Comparison of ENCODE assay signal across 1 cellular context in the genomic region with DNA sequence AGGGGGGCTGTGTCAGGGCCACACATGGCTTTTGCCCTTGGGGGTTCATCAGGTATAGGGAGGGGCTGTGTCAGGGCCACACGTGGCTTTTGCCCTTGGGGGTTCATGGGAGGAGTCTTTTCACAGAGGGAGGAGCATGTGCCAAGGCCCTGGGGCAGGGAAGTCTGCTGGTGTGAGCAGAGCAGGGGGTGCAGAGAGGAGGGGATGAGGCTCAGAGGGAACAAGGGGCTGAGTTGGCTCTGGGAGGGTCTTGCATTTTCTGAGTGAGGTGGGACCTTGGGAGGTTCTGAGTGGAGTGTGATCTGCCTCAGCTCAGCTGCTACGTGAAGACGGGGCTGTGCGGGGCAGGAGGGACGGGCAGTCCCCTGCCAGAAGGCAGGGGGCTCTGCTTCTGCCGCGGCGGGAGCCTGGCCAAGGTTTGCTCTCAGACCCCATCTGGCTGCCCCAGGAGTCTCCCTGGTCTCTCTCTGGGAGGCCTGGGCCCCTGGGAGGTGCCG.
A peak's percentile ranks its signal among the peaks of the same experiment; 100 is the strongest.
TF ChIP-seq lines count a peak whose summit lies in the region.

No MANE protein-coding gene starts in this region.

TF ChIP-seq in HepG2, 621 proteins besides CTCF, POLR2A, EP300 and RAD21 (continued from another document and continues in another):
- TF ChIP-seq, protein P1, sequence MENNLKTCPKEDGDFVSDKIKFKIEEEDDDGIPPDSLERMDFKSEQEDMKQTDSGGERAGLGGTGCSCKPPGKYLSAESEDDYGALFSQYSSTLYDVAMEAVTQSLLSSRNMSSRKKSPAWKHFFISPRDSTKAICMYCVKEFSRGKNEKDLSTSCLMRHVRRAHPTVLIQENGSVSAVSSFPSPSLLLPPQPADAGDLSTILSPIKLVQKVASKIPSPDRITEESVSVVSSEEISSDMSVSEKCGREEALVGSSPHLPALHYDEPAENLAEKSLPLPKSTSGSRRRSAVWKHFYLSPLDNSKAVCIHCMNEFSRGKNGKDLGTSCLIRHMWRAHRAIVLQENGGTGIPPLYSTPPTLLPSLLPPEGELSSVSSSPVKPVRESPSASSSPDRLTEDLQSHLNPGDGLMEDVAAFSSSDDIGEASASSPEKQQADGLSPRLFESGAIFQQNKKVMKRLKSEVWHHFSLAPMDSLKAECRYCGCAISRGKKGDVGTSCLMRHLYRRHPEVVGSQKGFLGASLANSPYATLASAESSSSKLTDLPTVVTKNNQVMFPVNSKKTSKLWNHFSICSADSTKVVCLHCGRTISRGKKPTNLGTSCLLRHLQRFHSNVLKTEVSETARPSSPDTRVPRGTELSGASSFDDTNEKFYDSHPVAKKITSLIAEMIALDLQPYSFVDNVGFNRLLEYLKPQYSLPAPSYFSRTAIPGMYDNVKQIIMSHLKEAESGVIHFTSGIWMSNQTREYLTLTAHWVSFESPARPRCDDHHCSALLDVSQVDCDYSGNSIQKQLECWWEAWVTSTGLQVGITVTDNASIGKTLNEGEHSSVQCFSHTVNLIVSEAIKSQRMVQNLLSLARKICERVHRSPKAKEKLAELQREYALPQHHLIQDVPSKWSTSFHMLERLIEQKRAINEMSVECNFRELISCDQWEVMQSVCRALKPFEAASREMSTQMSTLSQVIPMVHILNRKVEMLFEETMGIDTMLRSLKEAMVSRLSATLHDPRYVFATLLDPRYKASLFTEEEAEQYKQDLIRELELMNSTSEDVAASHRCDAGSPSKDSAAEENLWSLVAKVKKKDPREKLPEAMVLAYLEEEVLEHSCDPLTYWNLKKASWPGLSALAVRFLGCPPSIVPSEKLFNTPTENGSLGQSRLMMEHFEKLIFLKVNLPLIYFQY (CRISPR knock-in tag; IDR thresholded peaks at IDR 0.05; ENCODE audit: borderline replicate concordance): no peak
- TF ChIP-seq, protein P2, sequence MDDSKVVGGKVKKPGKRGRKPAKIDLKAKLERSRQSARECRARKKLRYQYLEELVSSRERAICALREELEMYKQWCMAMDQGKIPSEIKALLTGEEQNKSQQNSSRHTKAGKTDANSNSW (CRISPR knock-in tag; IDR thresholded peaks at IDR 0.05; ENCODE audit: borderline replicate concordance): no peak
- TF ChIP-seq, protein P3, sequence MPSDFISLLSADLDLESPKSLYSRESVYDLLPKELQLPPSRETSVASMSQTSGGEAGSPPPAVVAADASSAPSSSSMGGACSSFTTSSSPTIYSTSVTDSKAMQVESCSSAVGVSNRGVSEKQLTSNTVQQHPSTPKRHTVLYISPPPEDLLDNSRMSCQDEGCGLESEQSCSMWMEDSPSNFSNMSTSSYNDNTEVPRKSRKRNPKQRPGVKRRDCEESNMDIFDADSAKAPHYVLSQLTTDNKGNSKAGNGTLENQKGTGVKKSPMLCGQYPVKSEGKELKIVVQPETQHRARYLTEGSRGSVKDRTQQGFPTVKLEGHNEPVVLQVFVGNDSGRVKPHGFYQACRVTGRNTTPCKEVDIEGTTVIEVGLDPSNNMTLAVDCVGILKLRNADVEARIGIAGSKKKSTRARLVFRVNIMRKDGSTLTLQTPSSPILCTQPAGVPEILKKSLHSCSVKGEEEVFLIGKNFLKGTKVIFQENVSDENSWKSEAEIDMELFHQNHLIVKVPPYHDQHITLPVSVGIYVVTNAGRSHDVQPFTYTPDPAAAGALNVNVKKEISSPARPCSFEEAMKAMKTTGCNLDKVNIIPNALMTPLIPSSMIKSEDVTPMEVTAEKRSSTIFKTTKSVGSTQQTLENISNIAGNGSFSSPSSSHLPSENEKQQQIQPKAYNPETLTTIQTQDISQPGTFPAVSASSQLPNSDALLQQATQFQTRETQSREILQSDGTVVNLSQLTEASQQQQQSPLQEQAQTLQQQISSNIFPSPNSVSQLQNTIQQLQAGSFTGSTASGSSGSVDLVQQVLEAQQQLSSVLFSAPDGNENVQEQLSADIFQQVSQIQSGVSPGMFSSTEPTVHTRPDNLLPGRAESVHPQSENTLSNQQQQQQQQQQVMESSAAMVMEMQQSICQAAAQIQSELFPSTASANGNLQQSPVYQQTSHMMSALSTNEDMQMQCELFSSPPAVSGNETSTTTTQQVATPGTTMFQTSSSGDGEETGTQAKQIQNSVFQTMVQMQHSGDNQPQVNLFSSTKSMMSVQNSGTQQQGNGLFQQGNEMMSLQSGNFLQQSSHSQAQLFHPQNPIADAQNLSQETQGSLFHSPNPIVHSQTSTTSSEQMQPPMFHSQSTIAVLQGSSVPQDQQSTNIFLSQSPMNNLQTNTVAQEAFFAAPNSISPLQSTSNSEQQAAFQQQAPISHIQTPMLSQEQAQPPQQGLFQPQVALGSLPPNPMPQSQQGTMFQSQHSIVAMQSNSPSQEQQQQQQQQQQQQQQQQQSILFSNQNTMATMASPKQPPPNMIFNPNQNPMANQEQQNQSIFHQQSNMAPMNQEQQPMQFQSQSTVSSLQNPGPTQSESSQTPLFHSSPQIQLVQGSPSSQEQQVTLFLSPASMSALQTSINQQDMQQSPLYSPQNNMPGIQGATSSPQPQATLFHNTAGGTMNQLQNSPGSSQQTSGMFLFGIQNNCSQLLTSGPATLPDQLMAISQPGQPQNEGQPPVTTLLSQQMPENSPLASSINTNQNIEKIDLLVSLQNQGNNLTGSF (CRISPR knock-in tag; IDR thresholded peaks at IDR 0.05): no peak
- TF ChIP-seq IRX3 (CRISPR knock-in tag; IDR thresholded peaks at IDR 0.05; ENCODE audit: borderline replicate concordance, low read depth): no peak
- TF ChIP-seq, protein P4, sequence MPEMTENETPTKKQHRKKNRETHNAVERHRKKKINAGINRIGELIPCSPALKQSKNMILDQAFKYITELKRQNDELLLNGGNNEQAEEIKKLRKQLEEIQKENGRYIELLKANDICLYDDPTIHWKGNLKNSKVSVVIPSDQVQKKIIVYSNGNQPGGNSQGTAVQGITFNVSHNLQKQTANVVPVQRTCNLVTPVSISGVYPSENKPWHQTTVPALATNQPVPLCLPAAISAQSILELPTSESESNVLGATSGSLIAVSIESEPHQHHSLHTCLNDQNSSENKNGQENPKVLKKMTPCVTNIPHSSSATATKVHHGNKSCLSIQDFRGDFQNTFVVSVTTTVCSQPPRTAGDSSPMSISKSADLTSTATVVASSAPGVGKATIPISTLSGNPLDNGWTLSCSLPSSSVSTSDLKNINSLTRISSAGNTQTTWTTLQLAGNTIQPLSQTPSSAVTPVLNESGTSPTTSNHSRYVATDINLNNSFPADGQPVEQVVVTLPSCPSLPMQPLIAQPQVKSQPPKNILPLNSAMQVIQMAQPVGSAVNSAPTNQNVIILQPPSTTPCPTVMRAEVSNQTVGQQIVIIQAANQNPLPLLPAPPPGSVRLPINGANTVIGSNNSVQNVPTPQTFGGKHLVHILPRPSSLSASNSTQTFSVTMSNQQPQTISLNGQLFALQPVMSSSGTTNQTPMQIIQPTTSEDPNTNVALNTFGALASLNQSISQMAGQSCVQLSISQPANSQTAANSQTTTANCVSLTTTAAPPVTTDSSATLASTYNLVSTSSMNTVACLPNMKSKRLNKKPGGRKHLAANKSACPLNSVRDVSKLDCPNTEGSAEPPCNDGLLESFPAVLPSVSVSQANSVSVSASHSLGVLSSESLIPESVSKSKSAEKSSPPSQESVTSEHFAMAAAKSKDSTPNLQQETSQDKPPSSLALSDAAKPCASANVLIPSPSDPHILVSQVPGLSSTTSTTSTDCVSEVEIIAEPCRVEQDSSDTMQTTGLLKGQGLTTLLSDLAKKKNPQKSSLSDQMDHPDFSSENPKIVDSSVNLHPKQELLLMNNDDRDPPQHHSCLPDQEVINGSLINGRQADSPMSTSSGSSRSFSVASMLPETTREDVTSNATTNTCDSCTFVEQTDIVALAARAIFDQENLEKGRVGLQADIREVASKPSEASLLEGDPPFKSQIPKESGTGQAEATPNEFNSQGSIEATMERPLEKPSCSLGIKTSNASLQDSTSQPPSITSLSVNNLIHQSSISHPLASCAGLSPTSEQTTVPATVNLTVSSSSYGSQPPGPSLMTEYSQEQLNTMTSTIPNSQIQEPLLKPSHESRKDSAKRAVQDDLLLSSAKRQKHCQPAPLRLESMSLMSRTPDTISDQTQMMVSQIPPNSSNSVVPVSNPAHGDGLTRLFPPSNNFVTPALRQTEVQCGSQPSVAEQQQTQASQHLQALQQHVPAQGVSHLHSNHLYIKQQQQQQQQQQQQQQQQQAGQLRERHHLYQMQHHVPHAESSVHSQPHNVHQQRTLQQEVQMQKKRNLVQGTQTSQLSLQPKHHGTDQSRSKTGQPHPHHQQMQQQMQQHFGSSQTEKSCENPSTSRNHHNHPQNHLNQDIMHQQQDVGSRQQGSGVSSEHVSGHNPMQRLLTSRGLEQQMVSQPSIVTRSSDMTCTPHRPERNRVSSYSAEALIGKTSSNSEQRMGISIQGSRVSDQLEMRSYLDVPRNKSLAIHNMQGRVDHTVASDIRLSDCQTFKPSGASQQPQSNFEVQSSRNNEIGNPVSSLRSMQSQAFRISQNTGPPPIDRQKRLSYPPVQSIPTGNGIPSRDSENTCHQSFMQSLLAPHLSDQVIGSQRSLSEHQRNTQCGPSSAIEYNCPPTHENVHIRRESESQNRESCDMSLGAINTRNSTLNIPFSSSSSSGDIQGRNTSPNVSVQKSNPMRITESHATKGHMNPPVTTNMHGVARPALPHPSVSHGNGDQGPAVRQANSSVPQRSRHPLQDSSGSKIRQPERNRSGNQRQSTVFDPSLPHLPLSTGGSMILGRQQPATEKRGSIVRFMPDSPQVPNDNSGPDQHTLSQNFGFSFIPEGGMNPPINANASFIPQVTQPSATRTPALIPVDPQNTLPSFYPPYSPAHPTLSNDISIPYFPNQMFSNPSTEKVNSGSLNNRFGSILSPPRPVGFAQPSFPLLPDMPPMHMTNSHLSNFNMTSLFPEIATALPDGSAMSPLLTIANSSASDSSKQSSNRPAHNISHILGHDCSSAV (CRISPR knock-in tag; IDR thresholded peaks at IDR 0.05; ENCODE audit: borderline replicate concordance): no peak
- peak; percentile 11; the same call in 1 of the 2 replicates for TF ChIP-seq ZNF501 (CRISPR knock-in tag; IDR thresholded peaks at IDR 0.05)
- TF ChIP-seq HCFC1 (IDR thresholded peaks at IDR 0.05; ENCODE audit: low read depth, low read length): no peak
- no peak for TF ChIP-seq TAF15 (IDR thresholded peaks at IDR 0.05; ENCODE audit: low read depth, low read length, poor library complexity, severe bottlenecking)
- TF ChIP-seq ZEB1 (IDR thresholded peaks at IDR 0.05; ENCODE audit: insufficient replicate concordance, low read depth): no peak
- no peak for TF ChIP-seq ZNF703 (CRISPR knock-in tag; IDR thresholded peaks at IDR 0.05; ENCODE audit: borderline replicate concordance)
- no peak for TF ChIP-seq ZNF530 (CRISPR knock-in tag; IDR thresholded peaks at IDR 0.05; ENCODE audit: low read depth)
- TF ChIP-seq, protein P5, sequence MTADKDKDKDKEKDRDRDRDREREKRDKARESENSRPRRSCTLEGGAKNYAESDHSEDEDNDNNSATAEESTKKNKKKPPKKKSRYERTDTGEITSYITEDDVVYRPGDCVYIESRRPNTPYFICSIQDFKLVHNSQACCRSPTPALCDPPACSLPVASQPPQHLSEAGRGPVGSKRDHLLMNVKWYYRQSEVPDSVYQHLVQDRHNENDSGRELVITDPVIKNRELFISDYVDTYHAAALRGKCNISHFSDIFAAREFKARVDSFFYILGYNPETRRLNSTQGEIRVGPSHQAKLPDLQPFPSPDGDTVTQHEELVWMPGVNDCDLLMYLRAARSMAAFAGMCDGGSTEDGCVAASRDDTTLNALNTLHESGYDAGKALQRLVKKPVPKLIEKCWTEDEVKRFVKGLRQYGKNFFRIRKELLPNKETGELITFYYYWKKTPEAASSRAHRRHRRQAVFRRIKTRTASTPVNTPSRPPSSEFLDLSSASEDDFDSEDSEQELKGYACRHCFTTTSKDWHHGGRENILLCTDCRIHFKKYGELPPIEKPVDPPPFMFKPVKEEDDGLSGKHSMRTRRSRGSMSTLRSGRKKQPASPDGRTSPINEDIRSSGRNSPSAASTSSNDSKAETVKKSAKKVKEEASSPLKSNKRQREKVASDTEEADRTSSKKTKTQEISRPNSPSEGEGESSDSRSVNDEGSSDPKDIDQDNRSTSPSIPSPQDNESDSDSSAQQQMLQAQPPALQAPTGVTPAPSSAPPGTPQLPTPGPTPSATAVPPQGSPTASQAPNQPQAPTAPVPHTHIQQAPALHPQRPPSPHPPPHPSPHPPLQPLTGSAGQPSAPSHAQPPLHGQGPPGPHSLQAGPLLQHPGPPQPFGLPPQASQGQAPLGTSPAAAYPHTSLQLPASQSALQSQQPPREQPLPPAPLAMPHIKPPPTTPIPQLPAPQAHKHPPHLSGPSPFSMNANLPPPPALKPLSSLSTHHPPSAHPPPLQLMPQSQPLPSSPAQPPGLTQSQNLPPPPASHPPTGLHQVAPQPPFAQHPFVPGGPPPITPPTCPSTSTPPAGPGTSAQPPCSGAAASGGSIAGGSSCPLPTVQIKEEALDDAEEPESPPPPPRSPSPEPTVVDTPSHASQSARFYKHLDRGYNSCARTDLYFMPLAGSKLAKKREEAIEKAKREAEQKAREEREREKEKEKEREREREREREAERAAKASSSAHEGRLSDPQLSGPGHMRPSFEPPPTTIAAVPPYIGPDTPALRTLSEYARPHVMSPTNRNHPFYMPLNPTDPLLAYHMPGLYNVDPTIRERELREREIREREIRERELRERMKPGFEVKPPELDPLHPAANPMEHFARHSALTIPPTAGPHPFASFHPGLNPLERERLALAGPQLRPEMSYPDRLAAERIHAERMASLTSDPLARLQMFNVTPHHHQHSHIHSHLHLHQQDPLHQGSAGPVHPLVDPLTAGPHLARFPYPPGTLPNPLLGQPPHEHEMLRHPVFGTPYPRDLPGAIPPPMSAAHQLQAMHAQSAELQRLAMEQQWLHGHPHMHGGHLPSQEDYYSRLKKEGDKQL (CRISPR knock-in tag; IDR thresholded peaks at IDR 0.05; ENCODE audit: low read depth): no peak
- TF ChIP-seq NFKBIZ (CRISPR knock-in tag; IDR thresholded peaks at IDR 0.05): no peak
- TF ChIP-seq ZKSCAN5 (CRISPR knock-in tag; IDR thresholded peaks at IDR 0.05): peak; percentile 11; the same call in 1 of the 2 replicates
- TF ChIP-seq, protein P6, sequence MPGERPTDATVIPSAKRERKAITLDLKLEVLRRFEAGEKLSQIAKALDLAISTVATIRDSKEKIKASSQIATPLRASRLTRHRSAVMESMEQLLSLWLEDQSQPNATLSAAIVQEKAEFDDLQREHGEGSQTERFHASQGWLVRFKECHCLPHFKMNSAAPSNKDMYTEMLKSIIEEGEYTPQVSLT (CRISPR knock-in tag; IDR thresholded peaks at IDR 0.05; ENCODE audit: borderline replicate concordance, low read depth): no peak
- TF ChIP-seq, protein P7, sequence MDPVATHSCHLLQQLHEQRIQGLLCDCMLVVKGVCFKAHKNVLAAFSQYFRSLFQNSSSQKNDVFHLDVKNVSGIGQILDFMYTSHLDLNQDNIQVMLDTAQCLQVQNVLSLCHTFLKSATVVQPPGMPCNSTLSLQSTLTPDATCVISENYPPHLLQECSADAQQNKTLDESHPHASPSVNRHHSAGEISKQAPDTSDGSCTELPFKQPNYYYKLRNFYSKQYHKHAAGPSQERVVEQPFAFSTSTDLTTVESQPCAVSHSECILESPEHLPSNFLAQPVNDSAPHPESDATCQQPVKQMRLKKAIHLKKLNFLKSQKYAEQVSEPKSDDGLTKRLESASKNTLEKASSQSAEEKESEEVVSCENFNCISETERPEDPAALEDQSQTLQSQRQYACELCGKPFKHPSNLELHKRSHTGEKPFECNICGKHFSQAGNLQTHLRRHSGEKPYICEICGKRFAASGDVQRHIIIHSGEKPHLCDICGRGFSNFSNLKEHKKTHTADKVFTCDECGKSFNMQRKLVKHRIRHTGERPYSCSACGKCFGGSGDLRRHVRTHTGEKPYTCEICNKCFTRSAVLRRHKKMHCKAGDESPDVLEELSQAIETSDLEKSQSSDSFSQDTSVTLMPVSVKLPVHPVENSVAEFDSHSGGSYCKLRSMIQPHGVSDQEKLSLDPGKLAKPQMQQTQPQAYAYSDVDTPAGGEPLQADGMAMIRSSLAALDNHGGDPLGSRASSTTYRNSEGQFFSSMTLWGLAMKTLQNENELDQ (CRISPR knock-in tag; IDR thresholded peaks at IDR 0.05; ENCODE audit: borderline replicate concordance): no peak
